Comparison of ENCODE assay signal across 12 cellular contexts in genomic region chr2:143263045-143263625, GRCh38.
DNase-seq lines count a peak whose midpoint lies in the region; ATAC-seq and TF ChIP-seq lines count a peak whose summit lies in the region.
"Had no signal": no experiment of that assay in that cellular context is flagged by ENCODE, and none has a peak within 500 bp of the region (broad histone marks: within the 10 kb centered on the region; RNA-seq: fewer than 3 reads in every experiment).

No MANE protein-coding gene starts in this region.

- in situ Hi-C loops in SK-MEL-5 (cut with HindIII; ENCODE audit: low pct_unique_long_range_greater_than_20kb, low sequenced_read_pairs): no loop called here

- H3K27ac Mint-ChIP-seq in stimulated activated naive CD8-positive, alpha-beta T cell treated with anti-CD3 and anti-CD28 coated beads, Interleukin-15, Interleukin-2, amounts not matched to agents 100 ng/mL and 50 ng/mL, for 24 hours: peak overlapping the region; percentile 93

- DNase-seq in stimulated activated naive CD8-positive, alpha-beta T cell treated with anti-CD3 and anti-CD28 coated beads, Interleukin-15, Interleukin-2, amounts not matched to agents 100 U/mL and 50 U/mL, for 24 hours: no peak
- DNase-seq in SK-MEL-5 (ENCODE audit: low read depth, low spot score): peak; percentile 55
- DNase-seq in erythroblast (lab: John Stamatoyannopoulos, UW): peak; percentile 19 to 32
- no peak for DNase-seq in cerebellum (ENCODE audit: low spot score)
- no peak for DNase-seq in NCI-H146 treated with DMSO at 0.1 percent for 48 hours (lab: John Stamatoyannopoulos, UW; ENCODE audit: unreplicated experiment)
- DNase-seq: activated CD4-positive, CD25-positive, alpha-beta regulatory T cell treated with anti-CD3 and anti-CD28 coated beads, Interleukin-2, amount 50 U/mL, for 72 hours; DMS153; mucosa of descending colon; NCI-H226 had no signal

- H3K27me3 Mint-ChIP-seq in stimulated activated naive CD8-positive, alpha-beta T cell treated with anti-CD3 and anti-CD28 coated beads, Interleukin-15, Interleukin-2, amounts not matched to agents 100 ng/mL and 50 ng/mL, for 24 hours: no peaks in the 10 kb centered on the region

- H3K4me3 Mint-ChIP-seq in stimulated activated naive CD8-positive, alpha-beta T cell treated with anti-CD3 and anti-CD28 coated beads, Interleukin-15, Interleukin-2, amounts not matched to agents 100 ng/mL and 50 ng/mL, for 24 hours: no peak overlapping the region

- H3K36me3 Mint-ChIP-seq in stimulated activated naive CD8-positive, alpha-beta T cell treated with anti-CD3 and anti-CD28 coated beads, Interleukin-15, Interleukin-2, amounts not matched to agents 100 ng/mL and 50 ng/mL, for 24 hours (ENCODE audit: low read depth): peaks cover 24% of the 10 kb centered on the region

- ATAC-seq in stimulated activated naive CD8-positive, alpha-beta T cell treated with anti-CD3 and anti-CD28 coated beads, Interleukin-15, Interleukin-2, amounts not matched to agents 100 U/mL and 50 U/mL, for 24 hours: no peak
- ATAC-seq in HG02973 (IDR thresholded peaks at IDR 0.05; ENCODE audit: unreplicated experiment) (no peak), GM18873 (IDR thresholded peaks at IDR 0.05; ENCODE audit: low FRiP score, unreplicated experiment) (no peak)
- ATAC-seq: mucosa of descending colon had no signal

- no peak for TF ChIP-seq POLR2A in erythroblast (IDR thresholded peaks at IDR 0.05; ENCODE audit: low read length)

- H3K4me1 Mint-ChIP-seq in stimulated activated naive CD8-positive, alpha-beta T cell treated with anti-CD3 and anti-CD28 coated beads, Interleukin-15, Interleukin-2, amounts not matched to agents 100 ng/mL and 50 ng/mL, for 24 hours (ENCODE audit: low read depth): peaks cover 62% of the 10 kb centered on the region

- H3K9me3 Mint-ChIP-seq in stimulated activated naive CD8-positive, alpha-beta T cell treated with anti-CD3 and anti-CD28 coated beads, Interleukin-15, Interleukin-2, amounts not matched to agents 100 ng/mL and 50 ng/mL, for 24 hours: peaks cover 6% of the 10 kb centered on the region

Comparison
In these comparisons a context has a peak if more than half of its experiments do, and no peak if none do; other contexts are left out.
1. DNase-seq: peak in SK-MEL-5 (single experiment) and erythroblast (2 of 2); none in stimulated activated naive CD8-positive, alpha-beta T cell treated with anti-CD3 and anti-CD28 coated beads, Interleukin-15, Interleukin-2, amounts not matched to agents 100 U/mL and 50 U/mL, for 24 hours (single experiment), cerebellum (single experiment) and NCI-H146 treated with DMSO at 0.1 percent for 48 hours (single experiment).